ENCODE assay signal across 25 cellular contexts in the genomic region with DNA sequence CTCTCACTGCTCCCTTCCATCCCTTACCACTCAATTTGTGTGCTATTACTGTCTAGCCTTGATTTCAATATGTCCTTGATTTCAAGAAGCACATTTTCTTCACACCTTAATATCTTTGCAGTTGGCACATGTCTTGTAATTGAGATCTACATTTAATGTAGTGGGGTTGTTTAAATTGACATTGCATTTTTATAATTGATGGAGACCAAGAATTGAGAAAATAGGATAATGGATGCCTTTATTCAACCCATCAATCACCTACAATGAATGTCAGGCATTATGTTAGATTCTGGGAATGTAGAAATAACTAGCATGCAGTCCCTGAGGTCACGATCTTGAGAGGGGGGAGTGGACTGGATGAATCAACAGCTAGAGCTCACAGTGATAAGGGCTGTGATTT.
A peak's percentile ranks its signal among the peaks of the same experiment; 100 is the strongest.
DNase-seq lines count a peak whose midpoint lies in the region; ATAC-seq, FAIRE-seq and TF ChIP-seq lines count a peak whose summit lies in the region.
"Had no signal": no experiment of that assay in that cellular context is flagged by ENCODE, and none has a peak within 500 bp of the region (broad histone marks: within the 10 kb centered on the region; RNA-seq: fewer than 3 reads in every experiment).

No MANE protein-coding gene starts in this region.

- H2AFZ ChIP-seq in neural cell (ENCODE audit: low read depth, low read length): no peak overlapping the region
- H2AFZ ChIP-seq: GM23248 had no signal

- ATAC-seq in upper lobe of left lung (ENCODE audit: low FRiP score in 2 of 2): no peak

- no peak overlapping the region for H3K4me2 ChIP-seq in neural cell (ENCODE audit: low read length)
- H3K4me2 ChIP-seq: BLaER1 treated with 17β-estradiol and CSF1 and Interleukin-3, amounts not matched to agents 10 nM and 100 nM had no signal

- H3K9ac ChIP-seq in neural cell (ENCODE audit: low read length): no peak overlapping the region
- H3K9ac ChIP-seq: BLaER1 treated with 17β-estradiol and CSF1 and Interleukin-3, amounts not matched to agents 10 nM and 100 nM; GM23248 had no signal

- no peak for TF ChIP-seq RAD21 in neural cell (conservative IDR thresholded peaks at IDR 0.05)

- TF ChIP-seq EP300 in neural cell (conservative IDR thresholded peaks at IDR 0.05; ENCODE audit: poor library complexity, severe bottlenecking): peak; percentile 90
- no peak for TF ChIP-seq EP300 in upper lobe of left lung (IDR thresholded peaks at IDR 0.05)

- peak; percentile 94 for FAIRE-seq in HTR-8/SVneo (lab: Jason Lieb, UNC)
- peak; percentile 95 for FAIRE-seq in urothelium cell line (lab: Jason Lieb, UNC)
- FAIRE-seq: A204.1, D721Med, G401.6, GM12892, H1 had no signal

- H4K20me1 ChIP-seq in neural cell (ENCODE audit: insufficient read depth): no peaks in the 10 kb centered on the region
- H4K20me1 ChIP-seq: BLaER1 treated with 17β-estradiol and CSF1 and Interleukin-3, amounts not matched to agents 10 nM and 100 nM had no signal

- peaks cover under 1% of the 10 kb centered on the region for H3K9me3 ChIP-seq in ectodermal cell (ENCODE audit: control insufficient read depth, low read length)
- H3K9me3 ChIP-seq in neural cell (ENCODE audit: low read length): no peaks in the 10 kb centered on the region
- H3K9me3 ChIP-seq in upper lobe of left lung: no peaks in the 10 kb centered on the region
- H3K9me3 ChIP-seq: BE2C; BLaER1 treated with 17β-estradiol and CSF1 and Interleukin-3, amounts not matched to agents 10 nM and 100 nM had no signal

- TF ChIP-seq CTCF in neural cell (IDR thresholded peaks at IDR 0.05; ENCODE audit: poor library complexity, severe bottlenecking) (no peak), upper lobe of left lung (IDR thresholded peaks at IDR 0.05) (no peak)

- H3K79me2 ChIP-seq in neural cell (replicated peaks; ENCODE audit: insufficient read depth, low read length): no peaks in the 10 kb centered on the region

- H3K4me3 ChIP-seq in ectodermal cell (ENCODE audit: insufficient read depth, low read depth, low read length): no peak overlapping the region
- no peak overlapping the region for H3K4me3 ChIP-seq in neural cell (ENCODE audit: low read length)
- H3K4me3 ChIP-seq in upper lobe of left lung: no peak overlapping the region
- H3K4me3 ChIP-seq: BLaER1 treated with 17β-estradiol and CSF1 and Interleukin-3, amounts not matched to agents 10 nM and 100 nM; GM23248 had no signal

- H3F3A ChIP-seq in neural cell (ENCODE audit: insufficient read depth, low read length, poor library complexity, severe bottlenecking): no peaks in the 10 kb centered on the region

- no peaks in the 10 kb centered on the region for H3K9me2 ChIP-seq in neural cell (ENCODE audit: insufficient read depth, low read length)

- H3K27ac ChIP-seq in ectodermal cell (ENCODE audit: insufficient read depth, low read depth, low read length, poor library complexity, severe bottlenecking): peak overlapping the region; percentile 23
- peak overlapping the region; percentile 3 for H3K27ac ChIP-seq in neural cell (ENCODE audit: low read length)
- H3K27ac ChIP-seq in upper lobe of left lung: no peak overlapping the region
- H3K27ac ChIP-seq: 22Rv1; BLaER1 treated with 17β-estradiol and CSF1 and Interleukin-3, amounts not matched to agents 10 nM and 100 nM; GM23248 had no signal

- H3K36me3 ChIP-seq in ectodermal cell (ENCODE audit: control insufficient read depth, insufficient read depth, low read length) (peaks cover 49% of the 10 kb centered on the region), neural cell (ENCODE audit: insufficient read depth, low read length) (no peaks in the 10 kb centered on the region), upper lobe of left lung (no peaks in the 10 kb centered on the region)
- H3K36me3 ChIP-seq: BE2C; BLaER1 treated with 17β-estradiol and CSF1 and Interleukin-3, amounts not matched to agents 10 nM and 100 nM had no signal

- no peaks in the 10 kb centered on the region for H3K27me3 ChIP-seq in ectodermal cell (ENCODE audit: control insufficient read depth, insufficient read depth, low read length, poor library complexity, severe bottlenecking)
- no peaks in the 10 kb centered on the region for H3K27me3 ChIP-seq in neural cell (ENCODE audit: insufficient read depth, low read depth, low read length)
- no peaks in the 10 kb centered on the region for H3K27me3 ChIP-seq in upper lobe of left lung
- H3K27me3 ChIP-seq: BLaER1 treated with 17β-estradiol and CSF1 and Interleukin-3, amounts not matched to agents 10 nM and 100 nM had no signal

- H3K4me1 ChIP-seq in ectodermal cell (ENCODE audit: control insufficient read depth, insufficient read depth, low read length) (peaks cover 19% of the 10 kb centered on the region), upper lobe of left lung (no peaks in the 10 kb centered on the region)
- H3K4me1 ChIP-seq: BE2C had no signal

- TF ChIP-seq POLR2A in upper lobe of left lung (IDR thresholded peaks at IDR 0.05): no peak

- 89 to 96% methylated on average over 1 of the region's 1 CpG for WGBS in ectodermal cell, 2 experiments
- WGBS in upper lobe of left lung, 2 donors: 44 to 60% methylated on average over 1 of the region's 1 CpG

- no peak for DNase-seq in HTR-8/SVneo (ENCODE audit: insufficient read length, low spot score)
- no peak for DNase-seq in urothelium cell line (ENCODE audit: low spot score)
- DNase-seq in amygdala (lab: John Stamatoyannopoulos, UW): no peak
- no peak for DNase-seq in upper lobe of left lung
- no peak for DNase-seq in NCI-H226
- DNase-seq: ACHN; AML-193; BE2C; CD4-positive, alpha-beta T cell; CD8-positive, alpha-beta memory T cell; DMS 273 treated with DMSO at 0.1 percent for 48 hours; DMS53; DND-41; GM23248; H7; HCEC 1CT had no signal

TF ChIP-seq in neural cell, 6 proteins besides CTCF, POLR2A, EP300 and RAD21:
- TF ChIP-seq SMC3 (conservative IDR thresholded peaks at IDR 0.05; ENCODE audit: poor library complexity): no peak
- TF ChIP-seq POLR2AphosphoS5 (IDR thresholded peaks at IDR 0.05): peak; percentile 81
- TF ChIP-seq, protein P1, sequence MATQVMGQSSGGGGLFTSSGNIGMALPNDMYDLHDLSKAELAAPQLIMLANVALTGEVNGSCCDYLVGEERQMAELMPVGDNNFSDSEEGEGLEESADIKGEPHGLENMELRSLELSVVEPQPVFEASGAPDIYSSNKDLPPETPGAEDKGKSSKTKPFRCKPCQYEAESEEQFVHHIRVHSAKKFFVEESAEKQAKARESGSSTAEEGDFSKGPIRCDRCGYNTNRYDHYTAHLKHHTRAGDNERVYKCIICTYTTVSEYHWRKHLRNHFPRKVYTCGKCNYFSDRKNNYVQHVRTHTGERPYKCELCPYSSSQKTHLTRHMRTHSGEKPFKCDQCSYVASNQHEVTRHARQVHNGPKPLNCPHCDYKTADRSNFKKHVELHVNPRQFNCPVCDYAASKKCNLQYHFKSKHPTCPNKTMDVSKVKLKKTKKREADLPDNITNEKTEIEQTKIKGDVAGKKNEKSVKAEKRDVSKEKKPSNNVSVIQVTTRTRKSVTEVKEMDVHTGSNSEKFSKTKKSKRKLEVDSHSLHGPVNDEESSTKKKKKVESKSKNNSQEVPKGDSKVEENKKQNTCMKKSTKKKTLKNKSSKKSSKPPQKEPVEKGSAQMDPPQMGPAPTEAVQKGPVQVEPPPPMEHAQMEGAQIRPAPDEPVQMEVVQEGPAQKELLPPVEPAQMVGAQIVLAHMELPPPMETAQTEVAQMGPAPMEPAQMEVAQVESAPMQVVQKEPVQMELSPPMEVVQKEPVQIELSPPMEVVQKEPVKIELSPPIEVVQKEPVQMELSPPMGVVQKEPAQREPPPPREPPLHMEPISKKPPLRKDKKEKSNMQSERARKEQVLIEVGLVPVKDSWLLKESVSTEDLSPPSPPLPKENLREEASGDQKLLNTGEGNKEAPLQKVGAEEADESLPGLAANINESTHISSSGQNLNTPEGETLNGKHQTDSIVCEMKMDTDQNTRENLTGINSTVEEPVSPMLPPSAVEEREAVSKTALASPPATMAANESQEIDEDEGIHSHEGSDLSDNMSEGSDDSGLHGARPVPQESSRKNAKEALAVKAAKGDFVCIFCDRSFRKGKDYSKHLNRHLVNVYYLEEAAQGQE (IDR thresholded peaks at IDR 0.05; ENCODE audit: borderline replicate concordance): peak; percentile 55

Comparison
In these comparisons a context has a peak if more than half of its experiments do, and no peak if none do; other contexts are left out.
1. H3K27ac ChIP-seq: peak in ectodermal cell (single experiment) and neural cell (single experiment); none in upper lobe of left lung (0 of 4).